8 cellular contexts compared by ENCODE assay signal in genomic region chr3:72821170-72821781, GRCh38. TPM values are rescaled to one million over a fixed set of nuclear protein-coding genes. Genes with fewer than 3 reads are reported as not detected.
A peak's percentile ranks its signal among the peaks of the same experiment; 100 is the strongest.
DNase-seq lines count a peak whose midpoint lies in the region; ATAC-seq and TF ChIP-seq lines count a peak whose summit lies in the region.

No MANE protein-coding gene starts in this region.

- H3K27me3 Mint-ChIP-seq in activated CD4-positive, alpha-beta T cell treated with anti-CD3 and anti-CD28 coated beads, Interleukin-2, amount 10 ng/mL, durations not matched to agents 7 days and 5 days: no peaks in the 10 kb centered on the region
- no peaks in the 10 kb centered on the region for H3K27me3 Mint-ChIP-seq in naive thymus-derived CD8-positive, alpha-beta T cell

- peaks cover 7% of the 10 kb centered on the region for H3K36me3 Mint-ChIP-seq in activated CD4-positive, alpha-beta T cell treated with anti-CD3 and anti-CD28 coated beads, Interleukin-2, amount 10 ng/mL, durations not matched to agents 7 days and 5 days (ENCODE audit: low read depth)
- peaks cover 0 to 32% (median 4%) of the 10 kb centered on the region in 3 donors for H3K36me3 Mint-ChIP-seq in naive thymus-derived CD8-positive, alpha-beta T cell

- H3K27ac ChIP-seq in adrenal gland (peak overlapping the region in 1 of 5 donors; percentile 7), suprapubic skin (no peak overlapping the region)

- TF ChIP-seq CTCF in adrenal gland (IDR thresholded peaks at IDR 0.05): no peak
- TF ChIP-seq CTCF in suprapubic skin (IDR thresholded peaks at IDR 0.05): no peak

- peak; percentile 71 to 82 for ATAC-seq in naive thymus-derived CD8-positive, alpha-beta T cell
- ATAC-seq in GM18861 (IDR thresholded peaks at IDR 0.05; ENCODE audit: unreplicated experiment) (no peak), HG03571 (IDR thresholded peaks at IDR 0.05; ENCODE audit: unreplicated experiment) (no peak)

- peaks cover 10% of the 10 kb centered on the region for H3K4me1 Mint-ChIP-seq in activated CD4-positive, alpha-beta T cell treated with anti-CD3 and anti-CD28 coated beads, Interleukin-2, amount 10 ng/mL, durations not matched to agents 7 days and 5 days
- peaks cover 0 to 11% (median 6%) of the 10 kb centered on the region in 4 donors for H3K4me1 Mint-ChIP-seq in naive thymus-derived CD8-positive, alpha-beta T cell

- H3K9me3 ChIP-seq in adrenal gland (replicated peaks in 1 of 3) (no peaks in the 10 kb centered on the region), suprapubic skin (no peaks in the 10 kb centered on the region)

- no peak for TF ChIP-seq POLR2A in adrenal gland (IDR thresholded peaks at IDR 0.05)
- no peak for TF ChIP-seq POLR2A in suprapubic skin (IDR thresholded peaks at IDR 0.05)

- H3K4me3 ChIP-seq in adrenal gland (no peak overlapping the region), suprapubic skin (no peak overlapping the region)

- no peak overlapping the region for H3K27ac Mint-ChIP-seq in activated CD4-positive, alpha-beta T cell treated with anti-CD3 and anti-CD28 coated beads, Interleukin-2, amount 10 ng/mL, durations not matched to agents 7 days and 5 days
- H3K27ac Mint-ChIP-seq in naive thymus-derived CD8-positive, alpha-beta T cell: no peak overlapping the region

- no peak overlapping the region for H3K4me3 Mint-ChIP-seq in activated CD4-positive, alpha-beta T cell treated with anti-CD3 and anti-CD28 coated beads, Interleukin-2, amount 10 ng/mL, durations not matched to agents 7 days and 5 days
- no peak overlapping the region for H3K4me3 Mint-ChIP-seq in naive thymus-derived CD8-positive, alpha-beta T cell

- intact Hi-C loops in adrenal gland (cut with DNase I): loop anchor here (5.0 to 10.0 kb wide), 3 partner anchors 864 to 944 kb away; no protein-coding TSS in a partner anchor

- TF ChIP-seq EP300 in suprapubic skin (IDR thresholded peaks at IDR 0.05): no peak

- H3K36me3 ChIP-seq in adrenal gland (replicated peaks in 1 of 2): no peaks in the 10 kb centered on the region
- peaks cover 9% of the 10 kb centered on the region for H3K36me3 ChIP-seq in suprapubic skin

- WGBS in adrenal gland, 4 donors: 47 to 59% (median 50%) methylated on average over 8 of the region's 8 CpGs
- 35% methylated on average over 8 of the region's 8 CpGs for WGBS in suprapubic skin

- peak; percentile 47 for DNase-seq in activated CD4-positive, alpha-beta T cell treated with anti-CD3 and anti-CD28 coated beads, Interleukin-2, amount 10 ng/mL, durations not matched to agents 7 days and 5 days
- no peak for DNase-seq in activated CD4-positive, alpha-beta T cell treated with anti-CD3 and anti-CD28 coated beads for 1 hour
- DNase-seq in Kasumi-1 (lab: John Stamatoyannopoulos, UW): peak; percentile 85 to 90
- peak in 5 of 7 donors; percentile 17 to 62 (median 40) for DNase-seq in adrenal gland
- DNase-seq in naive thymus-derived CD8-positive, alpha-beta T cell: peak in 5 of 10 donors; percentile 2 to 35 (median 13)
- no peak for DNase-seq in suprapubic skin (ENCODE audit: low spot score in 2 of 2)

- POLR2A ChIA-PET in activated CD4-positive, alpha-beta T cell treated with anti-CD3 and anti-CD28 coated beads, Interleukin-2, amount 10 ng/mL, durations not matched to agents 7 days and 5 days (lab: Charles Lee): no interaction called here
- POLR2A ChIA-PET in naive thymus-derived CD8-positive, alpha-beta T cell (lab: Charles Lee): interaction anchor here (0.8 to 4.3 kb wide), 4 partner anchors 82 to 1099 kb away, joined by 3 to 40 read pairs (median 19); no protein-coding TSS in a partner anchor

- no peaks in the 10 kb centered on the region for H3K9me3 Mint-ChIP-seq in activated CD4-positive, alpha-beta T cell treated with anti-CD3 and anti-CD28 coated beads, Interleukin-2, amount 10 ng/mL, durations not matched to agents 7 days and 5 days
- no peaks in the 10 kb centered on the region for H3K9me3 Mint-ChIP-seq in naive thymus-derived CD8-positive, alpha-beta T cell

- H3K27me3 ChIP-seq in adrenal gland (no peaks in the 10 kb centered on the region), suprapubic skin (no peaks in the 10 kb centered on the region)

- CTCF ChIA-PET in activated CD4-positive, alpha-beta T cell treated with anti-CD3 and anti-CD28 coated beads, Interleukin-2, amount 10 ng/mL, durations not matched to agents 7 days and 5 days (lab: Charles Lee): interaction anchor here (1.0 to 5.3 kb wide), 15 partner anchors 10 to 939 kb away, joined by 3 to 27 read pairs (median 4); no protein-coding TSS in a partner anchor

- H3K4me1 ChIP-seq in adrenal gland (replicated peaks in 1 of 2) (peaks cover 9 to 41% of the 10 kb centered on the region in 2 donors), suprapubic skin (peaks cover 22% of the 10 kb centered on the region)

RNA-seq across cellular contexts. Expression of gene SHQ1, which starts 27.0 kb away (rescaled TPM):
- 10 to 100 TPM; 22.1 to 24.2 TPM for total RNA-seq in activated CD4-positive, alpha-beta T cell treated with anti-CD3 and anti-CD28 coated beads, Interleukin-2, amount 10 ng/mL, durations not matched to agents 7 days and 5 days
- 10 to 100 TPM; 11.4 to 26.4 (median 15.1) TPM for total RNA-seq in adrenal gland
- 10 to 100 TPM in 1 of 3 donors, 1 to 10 TPM in 2; 7.2 to 19.0 (median 7.5) TPM for polyA plus RNA-seq in adrenal gland
- 10 to 100 TPM; 23.4 to 26.4 TPM for total RNA-seq in naive thymus-derived CD8-positive, alpha-beta T cell
- 10 to 100 TPM; 14.8 to 22.7 (median 16.5) TPM for polyA plus RNA-seq in naive thymus-derived CD8-positive, alpha-beta T cell
- 10 to 100 TPM in 3 of 4 donors, 1 to 10 TPM in 1; 8.7 to 26.1 (median 13.5) TPM for total RNA-seq in suprapubic skin

Comparison
In these comparisons a context has a peak if more than half of its experiments do, and no peak if none do; other contexts are left out.
1. DNase-seq: peak in activated CD4-positive, alpha-beta T cell treated with anti-CD3 and anti-CD28 coated beads, Interleukin-2, amount 10 ng/mL, durations not matched to agents 7 days and 5 days (single experiment), Kasumi-1 (2 of 2) and adrenal gland (5 of 7); none in activated CD4-positive, alpha-beta T cell treated with anti-CD3 and anti-CD28 coated beads for 1 hour (single experiment) and suprapubic skin (0 of 2).
2. ATAC-seq: peak in naive thymus-derived CD8-positive, alpha-beta T cell (2 of 2); none in GM18861 (single experiment) and HG03571 (single experiment).